Comparison of ENCODE assay signal across 1 cellular context in the genomic region with DNA sequence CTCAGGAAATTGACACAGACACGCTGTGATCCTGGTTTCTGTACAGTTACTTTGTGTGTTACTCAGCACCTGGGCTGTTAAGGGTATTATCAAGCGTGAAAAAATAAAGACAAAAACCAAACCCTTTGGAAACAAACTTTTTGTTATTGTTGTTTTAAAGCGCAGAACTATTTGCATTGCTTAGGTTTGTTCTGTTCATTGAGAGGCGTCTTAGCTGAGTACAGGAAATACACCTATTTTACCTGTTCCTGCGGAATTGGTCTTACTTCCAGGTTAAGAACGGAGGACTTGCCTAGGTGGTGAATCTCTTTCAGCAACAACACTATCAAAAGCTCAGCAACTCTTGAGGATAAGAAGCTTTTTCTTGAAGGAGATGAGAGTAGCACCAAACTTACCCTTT.
TF ChIP-seq lines count a peak whose summit lies in the region.

No MANE protein-coding gene starts in this region.

TF ChIP-seq in H1, 55 proteins besides CTCF, POLR2A, EP300 and RAD21 (continued from another document):
- TF ChIP-seq CBX8 (IDR thresholded peaks at IDR 0.05; ENCODE audit: borderline replicate concordance, low read depth, low read length): no peak
- TF ChIP-seq RFX5 (IDR thresholded peaks at IDR 0.05; ENCODE audit: borderline replicate concordance, low read depth, low read length): no peak
- TF ChIP-seq MAX (IDR thresholded peaks at IDR 0.05): no peak
- TF ChIP-seq TAF1 (IDR thresholded peaks at IDR 0.05; ENCODE audit: low read depth, low read length): no peak
- no peak for TF ChIP-seq TAF7 (optimal IDR thresholded peaks at IDR 0.05; ENCODE audit: borderline replicate concordance, low read depth, low read length)
- no peak for TF ChIP-seq JUND (IDR thresholded peaks at IDR 0.05; ENCODE audit: low read length)
- no peak for TF ChIP-seq JUN (IDR thresholded peaks at IDR 0.05; ENCODE audit: low read depth, low read length)
- TF ChIP-seq YY1 (IDR thresholded peaks at IDR 0.05; ENCODE audit: low read depth, low read length): no peak
